Comparison of ENCODE assay signal across 18 cellular contexts in the genomic region with DNA sequence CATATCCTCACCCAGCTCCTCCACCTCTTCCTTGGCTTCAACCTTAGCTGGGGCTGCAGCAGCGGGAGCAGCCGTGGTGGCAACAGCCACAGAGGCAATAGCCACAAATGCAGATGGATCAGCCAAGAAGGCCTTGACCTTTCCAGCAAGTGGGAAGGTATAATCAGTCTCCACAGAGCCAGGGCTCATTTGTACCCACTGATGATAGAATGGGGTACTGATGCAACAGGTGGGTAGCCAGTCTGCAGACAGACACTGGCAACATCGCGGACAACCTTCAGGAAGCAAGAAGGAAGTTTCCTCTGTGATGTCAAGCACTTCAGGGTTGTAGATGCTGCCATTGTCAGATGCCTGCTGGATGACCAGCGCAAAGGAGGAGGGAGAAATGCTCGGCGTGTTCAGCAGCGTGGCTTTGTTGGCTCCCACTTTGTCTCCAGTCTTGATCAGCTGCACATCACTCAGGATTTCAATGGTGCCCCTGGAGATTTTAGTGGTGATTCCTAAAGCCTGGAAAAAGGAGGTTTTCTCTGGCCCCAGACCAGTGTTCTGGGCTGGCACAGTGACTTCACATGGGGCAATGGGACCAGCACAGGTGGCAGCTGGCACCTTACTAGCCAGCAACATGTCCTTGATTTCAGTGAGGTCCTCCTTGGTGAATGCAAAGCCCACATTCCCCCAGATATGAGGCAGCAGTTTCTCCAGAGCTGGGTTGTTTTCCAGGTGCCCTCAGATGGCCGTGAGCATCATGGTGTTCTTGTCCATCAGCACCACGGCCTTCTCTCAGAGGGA. TPM values are rescaled to one million over a fixed set of nuclear protein-coding genes. Genes with fewer than 3 reads are reported as not detected.
"Had no signal": no experiment of that assay in that cellular context is flagged by ENCODE, and none has a peak within 500 bp of the region (broad histone marks: within the 10 kb centered on the region; RNA-seq: fewer than 3 reads in every experiment).

No MANE protein-coding gene starts in this region.

- FAIRE-seq: HepG2, RCC 7860 had no signal

- H3K27ac Mint-ChIP-seq: activated CD8-positive, alpha-beta T cell treated with anti-CD3 and anti-CD28 coated beads, Interleukin-2, amount 10 ng/mL, durations not matched to agents 7 days and 5 days; activated T-cell treated with anti-CD3 and anti-CD28 coated beads, Interleukin-2, amount 50 U/mL, for 24 hours; activated T-helper 1 cell treated with anti-CD3 and anti-CD28 coated beads, Interleukin-12 subunit alpha, Interleukin-12 subunit beta, Interleukin-2, Interleukin-4 antibody, amounts not matched to agents 30 ng/mL and 10 ng/mL and 1 ng/mL, durations not matched to agents 14 hours and 24 hours and 36 hours had no signal

- H3K4me3 Mint-ChIP-seq: activated CD8-positive, alpha-beta T cell treated with anti-CD3 and anti-CD28 coated beads, Interleukin-2, amount 10 ng/mL, durations not matched to agents 7 days and 5 days; activated naive CD4-positive, alpha-beta T cell treated with anti-CD3 and anti-CD28 coated beads, Interleukin-2, amount 50 U/mL, for 24 hours; activated T-cell treated with anti-CD3 and anti-CD28 coated beads, Interleukin-2, amount 50 U/mL, for 24 hours; activated T-helper 1 cell treated with anti-CD3 and anti-CD28 coated beads, Interleukin-12 subunit alpha, Interleukin-12 subunit beta, Interleukin-2, Interleukin-4 antibody, amounts not matched to agents 30 ng/mL and 10 ng/mL and 1 ng/mL, durations not matched to agents 14 hours and 24 hours and 36 hours had no signal

- H3K36me3 ChIP-seq: ascending aorta, brain microvascular endothelial cell, cardiac muscle cell had no signal

- ATAC-seq: activated CD8-positive, alpha-beta T cell treated with anti-CD3 and anti-CD28 coated beads, Interleukin-2, amount 10 ng/mL, durations not matched to agents 7 days and 5 days had no signal

- H3K27me3 Mint-ChIP-seq: activated naive CD4-positive, alpha-beta T cell treated with anti-CD3 and anti-CD28 coated beads, Interleukin-2, amount 50 U/mL, for 24 hours; activated T-cell treated with anti-CD3 and anti-CD28 coated beads, Interleukin-2, amount 50 U/mL, for 24 hours had no signal

- DNase-seq: activated CD4-positive, CD25-positive, alpha-beta regulatory T cell; activated effector memory CD4-positive, alpha-beta T cell treated with Interleukin-2 at 50 U/mL for 16 hours; activated T-cell treated with anti-CD3 and anti-CD28 coated beads, Interleukin-2, amount 50 U/mL, for 24 hours; brain microvascular endothelial cell; NCI-H1417 treated with DMSO at 0.1 percent for 48 hours; PC-3; SK-N-SH; T-helper 1 cell had no signal

- H3K27ac ChIP-seq: ascending aorta, brain microvascular endothelial cell, cardiac muscle cell, KMS-11 had no signal

- H3K9me3 Mint-ChIP-seq: activated naive CD4-positive, alpha-beta T cell treated with anti-CD3 and anti-CD28 coated beads, Interleukin-2, amount 50 U/mL, for 24 hours; activated T-cell treated with anti-CD3 and anti-CD28 coated beads, Interleukin-2, amount 50 U/mL, for 24 hours; activated T-helper 1 cell treated with anti-CD3 and anti-CD28 coated beads, Interleukin-12 subunit alpha, Interleukin-12 subunit beta, Interleukin-2, Interleukin-4 antibody, amounts not matched to agents 30 ng/mL and 10 ng/mL and 1 ng/mL, durations not matched to agents 14 hours and 24 hours and 36 hours had no signal

- H3K36me3 Mint-ChIP-seq: activated naive CD4-positive, alpha-beta T cell treated with anti-CD3 and anti-CD28 coated beads, Interleukin-2, amount 50 U/mL, for 24 hours had no signal

- H3K4me1 ChIP-seq: ascending aorta had no signal

- H3K27me3 ChIP-seq: ascending aorta had no signal

- H3K4me3 ChIP-seq: ascending aorta, cardiac muscle cell had no signal

- H3K9me3 ChIP-seq: ascending aorta, SK-N-SH had no signal

RNA-seq across cellular contexts. Expression of gene PLCB2, which starts 4.8 kb away (rescaled TPM):
- total RNA-seq: HepG2 had no signal

RNA-seq across cellular contexts. Expression of gene ANKRD63, which starts 29.7 kb away (rescaled TPM):
- total RNA-seq: activated T-helper 1 cell treated with anti-CD3 and anti-CD28 coated beads, Interleukin-12 subunit alpha, Interleukin-12 subunit beta, Interleukin-2, Interleukin-4 antibody, amounts not matched to agents 30 ng/mL and 10 ng/mL and 1 ng/mL, durations not matched to agents 14 hours and 24 hours and 36 hours; ascending aorta; HepG2; MCF 10A had no signal
- polyA plus RNA-seq: HepG2, SK-N-SH had no signal

RNA-seq across cellular contexts. Expression of gene PHGR1, which starts 38.3 kb away (rescaled TPM):
- total RNA-seq: activated CD8-positive, alpha-beta T cell treated with anti-CD3 and anti-CD28 coated beads, Interleukin-2, amount 10 ng/mL, durations not matched to agents 7 days and 5 days; activated T-helper 1 cell treated with anti-CD3 and anti-CD28 coated beads, Interleukin-12 subunit alpha, Interleukin-12 subunit beta, Interleukin-2, Interleukin-4 antibody, amounts not matched to agents 30 ng/mL and 10 ng/mL and 1 ng/mL, durations not matched to agents 14 hours and 24 hours and 36 hours; ascending aorta; cardiac muscle cell; HepG2; MCF 10A; PC-3; T-helper 2 cell treated with Interferon-gamma antibody and Interleukin-4, amounts not matched to agents 100 ng/mL and 5 ng/mL, for 36 hours had no signal
- polyA plus RNA-seq: cardiac muscle cell, HepG2, SK-N-SH had no signal
